Comparison of ENCODE assay signal across 1 cellular context in the genomic region with DNA sequence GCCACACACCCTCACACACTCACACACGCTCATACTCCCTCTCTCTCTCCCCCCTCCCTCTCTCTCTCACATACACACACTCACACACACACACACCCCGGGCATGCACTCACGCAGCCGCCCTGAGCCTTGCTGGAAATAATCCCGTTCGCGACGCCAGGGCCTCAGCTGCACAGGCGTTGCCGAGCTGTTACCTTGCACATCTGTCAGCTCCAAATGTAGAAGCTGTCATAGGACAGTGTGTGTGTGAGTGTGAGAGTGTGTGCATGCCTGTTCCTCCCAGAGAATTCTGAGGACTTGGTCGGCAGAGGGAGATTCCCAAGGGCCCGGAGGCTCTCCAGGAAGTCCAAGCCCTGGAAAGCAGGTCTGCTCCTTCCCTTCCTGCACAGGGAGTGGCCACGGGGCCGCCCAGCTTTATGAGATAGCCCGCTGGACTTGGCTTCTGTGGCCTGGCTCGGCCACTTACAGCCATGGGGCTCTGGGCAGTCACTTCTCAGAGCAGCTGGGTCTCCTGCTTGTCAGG.
TF ChIP-seq lines count a peak whose summit lies in the region.

No MANE protein-coding gene starts in this region.

TF ChIP-seq in GM12878, 131 proteins besides CTCF, POLR2A, EP300 and RAD21:
- TF ChIP-seq ZNF24 (IDR thresholded peaks at IDR 0.05) (no peak), WRNIP1 (IDR thresholded peaks at IDR 0.05; ENCODE audit: borderline replicate concordance, low read depth, low read length) (no peak), ATF7 (IDR thresholded peaks at IDR 0.05; ENCODE audit: low read depth) (no peak), RB1 (IDR thresholded peaks at IDR 0.05; ENCODE audit: borderline replicate concordance) (no peak), BACH1 (IDR thresholded peaks at IDR 0.05; ENCODE audit: borderline replicate concordance) (no peak), NRF1 (conservative IDR thresholded peaks at IDR 0.05; ENCODE audit: low read depth, low read length) (no peak), ZNF274 (IDR thresholded peaks at IDR 0.05; ENCODE audit: insufficient read depth, insufficient read length) (no peak), TARDBP (IDR thresholded peaks at IDR 0.05; ENCODE audit: borderline replicate concordance) (no peak), NFYA (IDR thresholded peaks at IDR 0.05; ENCODE audit: borderline replicate concordance, low read depth, low read length) (no peak), NBN (IDR thresholded peaks at IDR 0.05) (no peak)
- TF ChIP-seq, protein P1, sequence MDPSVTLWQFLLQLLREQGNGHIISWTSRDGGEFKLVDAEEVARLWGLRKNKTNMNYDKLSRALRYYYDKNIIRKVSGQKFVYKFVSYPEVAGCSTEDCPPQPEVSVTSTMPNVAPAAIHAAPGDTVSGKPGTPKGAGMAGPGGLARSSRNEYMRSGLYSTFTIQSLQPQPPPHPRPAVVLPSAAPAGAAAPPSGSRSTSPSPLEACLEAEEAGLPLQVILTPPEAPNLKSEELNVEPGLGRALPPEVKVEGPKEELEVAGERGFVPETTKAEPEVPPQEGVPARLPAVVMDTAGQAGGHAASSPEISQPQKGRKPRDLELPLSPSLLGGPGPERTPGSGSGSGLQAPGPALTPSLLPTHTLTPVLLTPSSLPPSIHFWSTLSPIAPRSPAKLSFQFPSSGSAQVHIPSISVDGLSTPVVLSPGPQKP (IDR thresholded peaks at IDR 0.05; ENCODE audit: low read depth, low read length) = no peak
- TF ChIP-seq, protein P2, sequence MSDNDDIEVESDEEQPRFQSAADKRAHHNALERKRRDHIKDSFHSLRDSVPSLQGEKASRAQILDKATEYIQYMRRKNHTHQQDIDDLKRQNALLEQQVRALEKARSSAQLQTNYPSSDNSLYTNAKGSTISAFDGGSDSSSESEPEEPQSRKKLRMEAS (IDR thresholded peaks at IDR 0.05; ENCODE audit: low read depth, low read length) = no peak
- TF ChIP-seq, protein P3, sequence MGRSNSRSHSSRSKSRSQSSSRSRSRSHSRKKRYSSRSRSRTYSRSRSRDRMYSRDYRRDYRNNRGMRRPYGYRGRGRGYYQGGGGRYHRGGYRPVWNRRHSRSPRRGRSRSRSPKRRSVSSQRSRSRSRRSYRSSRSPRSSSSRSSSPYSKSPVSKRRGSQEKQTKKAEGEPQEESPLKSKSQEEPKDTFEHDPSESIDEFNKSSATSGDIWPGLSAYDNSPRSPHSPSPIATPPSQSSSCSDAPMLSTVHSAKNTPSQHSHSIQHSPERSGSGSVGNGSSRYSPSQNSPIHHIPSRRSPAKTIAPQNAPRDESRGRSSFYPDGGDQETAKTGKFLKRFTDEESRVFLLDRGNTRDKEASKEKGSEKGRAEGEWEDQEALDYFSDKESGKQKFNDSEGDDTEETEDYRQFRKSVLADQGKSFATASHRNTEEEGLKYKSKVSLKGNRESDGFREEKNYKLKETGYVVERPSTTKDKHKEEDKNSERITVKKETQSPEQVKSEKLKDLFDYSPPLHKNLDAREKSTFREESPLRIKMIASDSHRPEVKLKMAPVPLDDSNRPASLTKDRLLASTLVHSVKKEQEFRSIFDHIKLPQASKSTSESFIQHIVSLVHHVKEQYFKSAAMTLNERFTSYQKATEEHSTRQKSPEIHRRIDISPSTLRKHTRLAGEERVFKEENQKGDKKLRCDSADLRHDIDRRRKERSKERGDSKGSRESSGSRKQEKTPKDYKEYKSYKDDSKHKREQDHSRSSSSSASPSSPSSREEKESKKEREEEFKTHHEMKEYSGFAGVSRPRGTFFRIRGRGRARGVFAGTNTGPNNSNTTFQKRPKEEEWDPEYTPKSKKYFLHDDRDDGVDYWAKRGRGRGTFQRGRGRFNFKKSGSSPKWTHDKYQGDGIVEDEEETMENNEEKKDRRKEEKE (IDR thresholded peaks at IDR 0.05) = no peak
- TF ChIP-seq, protein P4, sequence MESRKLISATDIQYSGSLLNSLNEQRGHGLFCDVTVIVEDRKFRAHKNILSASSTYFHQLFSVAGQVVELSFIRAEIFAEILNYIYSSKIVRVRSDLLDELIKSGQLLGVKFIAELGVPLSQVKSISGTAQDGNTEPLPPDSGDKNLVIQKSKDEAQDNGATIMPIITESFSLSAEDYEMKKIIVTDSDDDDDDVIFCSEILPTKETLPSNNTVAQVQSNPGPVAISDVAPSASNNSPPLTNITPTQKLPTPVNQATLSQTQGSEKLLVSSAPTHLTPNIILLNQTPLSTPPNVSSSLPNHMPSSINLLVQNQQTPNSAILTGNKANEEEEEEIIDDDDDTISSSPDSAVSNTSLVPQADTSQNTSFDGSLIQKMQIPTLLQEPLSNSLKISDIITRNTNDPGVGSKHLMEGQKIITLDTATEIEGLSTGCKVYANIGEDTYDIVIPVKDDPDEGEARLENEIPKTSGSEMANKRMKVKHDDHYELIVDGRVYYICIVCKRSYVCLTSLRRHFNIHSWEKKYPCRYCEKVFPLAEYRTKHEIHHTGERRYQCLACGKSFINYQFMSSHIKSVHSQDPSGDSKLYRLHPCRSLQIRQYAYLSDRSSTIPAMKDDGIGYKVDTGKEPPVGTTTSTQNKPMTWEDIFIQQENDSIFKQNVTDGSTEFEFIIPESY (IDR thresholded peaks at IDR 0.05) = no peak
